In genomic region chr6:128600397-128600951, GRCh38 we compare ENCODE assay signal across 8 cellular contexts.
DNase-seq lines count a peak whose midpoint lies in the region; ATAC-seq and TF ChIP-seq lines count a peak whose summit lies in the region.

No MANE protein-coding gene starts in this region.

- H3K36me3 ChIP-seq in KMS-11 (ENCODE audit: insufficient read depth): no peaks in the 10 kb centered on the region

- H4K20me1 ChIP-seq in KMS-11 (ENCODE audit: insufficient read depth): no peaks in the 10 kb centered on the region

- peaks cover 44% of the 10 kb centered on the region for H3K4me1 ChIP-seq in KMS-11 (ENCODE audit: low read depth, poor library complexity, severe bottlenecking)

- H3K27me3 ChIP-seq in KMS-11 (ENCODE audit: insufficient read depth, low read depth): no peaks in the 10 kb centered on the region

- TF ChIP-seq CTCF in KMS-11 (conservative IDR thresholded peaks at IDR 0.05; ENCODE audit: low read depth, low read length): no peak

- peak; percentile 58 for ATAC-seq in GM21526 (IDR thresholded peaks at IDR 0.05; ENCODE audit: low FRiP score, unreplicated experiment)
- no peak for ATAC-seq in HG03565 (IDR thresholded peaks at IDR 0.05; ENCODE audit: unreplicated experiment)

- peak overlapping the region; percentile 10; the same call in 1 of the 2 replicates for H3K9ac ChIP-seq in KMS-11

- H3K27ac ChIP-seq in KMS-11: peak overlapping the region; percentile 60; the same call in 1 of the 2 replicates

- no peaks in the 10 kb centered on the region for H3K79me2 ChIP-seq in KMS-11 (ENCODE audit: insufficient read depth, low read depth)

- peak overlapping the region; percentile 5; the same call in 1 of the 2 replicates for H2AFZ ChIP-seq in KMS-11 (ENCODE audit: low read depth)

- H3K4me2 ChIP-seq in KMS-11: peak overlapping the region; percentile 71; the same call in 1 of the 2 replicates

- DNase-seq in DMS 273 treated with DMSO at 0.1 percent for 48 hours (lab: John Stamatoyannopoulos, UW) (peak; percentile 45), brain pericyte (ENCODE audit: low read depth, low spot score) (peak; percentile 39), smooth muscle cell of the brain vasculature (ENCODE audit: low read depth, low spot score) (peak; percentile 39), hippocampal formation (lab: John Stamatoyannopoulos, UW) (no peak)
- no peak for DNase-seq in activated CD4-positive, alpha-beta T cell treated with anti-CD3 and anti-CD28 coated beads, Interleukin-2, amount 50 U/mL, for 48 hours

- no peak overlapping the region for H3K4me3 ChIP-seq in KMS-11 (IDR thresholded peaks at IDR 0.05; ENCODE audit: insufficient read depth, low read depth, low read length)

Comparison
In these comparisons a context has a peak if more than half of its experiments do, and no peak if none do; other contexts are left out.
1. DNase-seq: peak in DMS 273 treated with DMSO at 0.1 percent for 48 hours (single experiment), brain pericyte (single experiment) and smooth muscle cell of the brain vasculature (single experiment); none in activated CD4-positive, alpha-beta T cell treated with anti-CD3 and anti-CD28 coated beads, Interleukin-2, amount 50 U/mL, for 48 hours (0 of 2) and hippocampal formation (0 of 2).